7 cellular contexts compared by ENCODE assay signal in the genomic region with DNA sequence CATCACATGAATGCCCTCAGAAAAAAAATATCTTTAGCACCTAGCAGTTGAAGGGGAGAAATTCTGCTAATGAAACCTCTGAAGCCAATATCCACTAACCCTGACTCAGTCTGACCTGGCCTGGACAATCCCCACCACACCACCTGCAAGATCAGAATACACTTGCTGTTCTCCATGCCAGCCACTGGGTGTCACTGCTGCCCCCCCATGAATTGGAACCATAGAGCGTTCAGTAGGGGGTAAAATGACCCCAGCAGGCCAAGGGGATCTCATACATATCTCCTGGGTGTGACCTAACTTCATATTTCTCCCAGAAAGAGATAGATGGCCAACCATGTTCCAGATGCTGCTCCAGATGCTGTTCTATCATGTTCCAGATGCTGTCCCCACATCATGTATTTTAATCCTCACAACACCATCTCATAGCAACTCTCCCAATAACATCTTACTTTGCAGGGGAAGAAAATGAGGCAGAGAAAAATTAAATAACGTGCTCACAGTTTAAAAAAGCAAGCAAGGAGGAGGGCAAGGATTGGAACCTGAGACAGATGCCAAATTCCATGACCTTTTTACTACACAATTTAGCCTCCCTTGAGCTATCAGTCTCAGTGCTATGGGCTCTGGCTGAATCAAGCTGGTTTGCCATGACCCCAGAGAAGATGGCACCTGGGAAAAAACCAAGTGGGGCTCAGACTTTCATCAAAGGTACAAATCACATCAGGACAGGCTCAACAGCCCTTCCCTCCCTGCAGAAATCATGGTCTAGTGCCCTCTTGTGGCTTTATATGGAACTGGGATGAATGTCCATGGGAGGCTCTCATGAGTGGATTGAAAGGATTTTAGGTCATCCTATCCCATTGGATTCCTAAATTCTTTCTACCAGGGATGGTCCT. TPM values are rescaled to one million over a fixed set of nuclear protein-coding genes. Genes with fewer than 3 reads are reported as not detected.
A peak's percentile ranks its signal among the peaks of the same experiment; 100 is the strongest.
DNase-seq lines count a peak whose midpoint lies in the region; ATAC-seq and TF ChIP-seq lines count a peak whose summit lies in the region.

No MANE protein-coding gene starts in this region.

- ATAC-seq in DND-41 (ENCODE audit: insufficient read depth, low read depth) (no peak), GM19351 (IDR thresholded peaks at IDR 0.05; ENCODE audit: unreplicated experiment) (peak; percentile 70)

- no peak overlapping the region for H3K4me2 ChIP-seq in DND-41 (ENCODE audit: insufficient read depth, low read length)

- H3K4me1 Mint-ChIP-seq in T-helper 2 cell treated with Interferon-gamma antibody and Interleukin-4, amounts not matched to agents 5 μg/mL and 100 μg/mL, for 36 hours (ENCODE audit: low read depth), result peaks cover 3% of the 10 kb centered on the region

- H3K4me3 ChIP-seq in DND-41 (ENCODE audit: low read depth in 1 of 2, low read length in 2 of 2) (no peak overlapping the region), MG63 (no peak overlapping the region)

- H3K27ac ChIP-seq in DND-41 (ENCODE audit: low read length), result no peak overlapping the region

- H3K9me3 Mint-ChIP-seq in T-helper 2 cell treated with Interferon-gamma antibody and Interleukin-4, amounts not matched to agents 5 μg/mL and 100 μg/mL, for 36 hours, result no peaks in the 10 kb centered on the region

- TF ChIP-seq CTCF in DND-41 (IDR thresholded peaks at IDR 0.05; ENCODE audit: borderline replicate concordance, extremely low read depth, low read length, poor library complexity, severe bottlenecking), result peak; percentile 69

- no peaks in the 10 kb centered on the region for H4K20me1 ChIP-seq in DND-41 (ENCODE audit: insufficient read depth, low read length)

- no peaks in the 10 kb centered on the region for H3K36me3 Mint-ChIP-seq in T-helper 2 cell treated with Interferon-gamma antibody and Interleukin-4, amounts not matched to agents 5 μg/mL and 100 μg/mL, for 36 hours (ENCODE audit: low read depth)

- no peaks in the 10 kb centered on the region for H3K79me2 ChIP-seq in DND-41 (ENCODE audit: insufficient read depth, low read length)

- H3K27ac Mint-ChIP-seq in T-helper 2 cell treated with Interferon-gamma antibody and Interleukin-4, amounts not matched to agents 5 μg/mL and 100 μg/mL, for 36 hours, result no peak overlapping the region

- peaks cover 10% of the 10 kb centered on the region for H3K4me1 ChIP-seq in DND-41 (ENCODE audit: insufficient read depth, low read length)

- H3K27me3 ChIP-seq in DND-41 (ENCODE audit: insufficient read depth, low read length, poor library complexity) (no peaks in the 10 kb centered on the region), MG63 (0 out of 2 replicates have a peak, but pooled peaks cover 2% of the 10 kb centered on the region)

- no peak overlapping the region for H2AFZ ChIP-seq in DND-41 (ENCODE audit: low read depth, low read length)

- H3K36me3 ChIP-seq in DND-41 (ENCODE audit: insufficient read depth, low read length), result no peaks in the 10 kb centered on the region
- no peaks in the 10 kb centered on the region for H3K36me3 ChIP-seq in MG63

- H3K27me3 Mint-ChIP-seq in T-helper 2 cell treated with Interferon-gamma antibody and Interleukin-4, amounts not matched to agents 5 μg/mL and 100 μg/mL, for 36 hours (ENCODE audit: low read depth), result peaks cover 2% of the 10 kb centered on the region

- DNase-seq in DND-41, result peak; percentile 27
- peak; percentile 12 for DNase-seq in MG63
- DNase-seq in astrocyte of the hippocampus (ENCODE audit: low read depth, low spot score), result peak; percentile 58
- DNase-seq in medulla oblongata (ENCODE audit: extremely low spot score), result peak; percentile 57
- DNase-seq in globus pallidus (ENCODE audit: low spot score), result no peak
- DNase-seq in T-helper 2 cell treated with Interferon-gamma antibody and Interleukin-4, amounts not matched to agents 5 μg/mL and 100 μg/mL, for 36 hours (ENCODE audit: low spot score), result no peak

- no peak overlapping the region for H3K9ac ChIP-seq in DND-41 (ENCODE audit: low read depth, low read length)

- no peak overlapping the region for H3K4me3 Mint-ChIP-seq in T-helper 2 cell treated with Interferon-gamma antibody and Interleukin-4, amounts not matched to agents 5 μg/mL and 100 μg/mL, for 36 hours

- H3K9me3 ChIP-seq in DND-41 (ENCODE audit: insufficient read depth, low read length, severe bottlenecking) (no peaks in the 10 kb centered on the region), MG63 (no peaks in the 10 kb centered on the region; the same call in 1 of the 2 replicates)

RNA-seq across cellular contexts. Expression of a gene that starts 12.4 kb away (rescaled TPM):
- 4.0 TPM in 1 of 2 replicates, not detected in the other for total RNA-seq in MG63 (2014; rRNA removed; shearing (Covaris generic); ENCODE audit: low replicate concordance)

Comparison
In these comparisons a context has a peak if more than half of its experiments do, and no peak if none do; other contexts are left out.
1. DNase-seq: peak in DND-41 (single experiment), MG63 (single experiment), astrocyte of the hippocampus (single experiment) and medulla oblongata (single experiment); none in globus pallidus (single experiment) and T-helper 2 cell treated with Interferon-gamma antibody and Interleukin-4, amounts not matched to agents 5 μg/mL and 100 μg/mL, for 36 hours (single experiment).